Comparison of ENCODE assay signal across 1 cellular context in the genomic region with DNA sequence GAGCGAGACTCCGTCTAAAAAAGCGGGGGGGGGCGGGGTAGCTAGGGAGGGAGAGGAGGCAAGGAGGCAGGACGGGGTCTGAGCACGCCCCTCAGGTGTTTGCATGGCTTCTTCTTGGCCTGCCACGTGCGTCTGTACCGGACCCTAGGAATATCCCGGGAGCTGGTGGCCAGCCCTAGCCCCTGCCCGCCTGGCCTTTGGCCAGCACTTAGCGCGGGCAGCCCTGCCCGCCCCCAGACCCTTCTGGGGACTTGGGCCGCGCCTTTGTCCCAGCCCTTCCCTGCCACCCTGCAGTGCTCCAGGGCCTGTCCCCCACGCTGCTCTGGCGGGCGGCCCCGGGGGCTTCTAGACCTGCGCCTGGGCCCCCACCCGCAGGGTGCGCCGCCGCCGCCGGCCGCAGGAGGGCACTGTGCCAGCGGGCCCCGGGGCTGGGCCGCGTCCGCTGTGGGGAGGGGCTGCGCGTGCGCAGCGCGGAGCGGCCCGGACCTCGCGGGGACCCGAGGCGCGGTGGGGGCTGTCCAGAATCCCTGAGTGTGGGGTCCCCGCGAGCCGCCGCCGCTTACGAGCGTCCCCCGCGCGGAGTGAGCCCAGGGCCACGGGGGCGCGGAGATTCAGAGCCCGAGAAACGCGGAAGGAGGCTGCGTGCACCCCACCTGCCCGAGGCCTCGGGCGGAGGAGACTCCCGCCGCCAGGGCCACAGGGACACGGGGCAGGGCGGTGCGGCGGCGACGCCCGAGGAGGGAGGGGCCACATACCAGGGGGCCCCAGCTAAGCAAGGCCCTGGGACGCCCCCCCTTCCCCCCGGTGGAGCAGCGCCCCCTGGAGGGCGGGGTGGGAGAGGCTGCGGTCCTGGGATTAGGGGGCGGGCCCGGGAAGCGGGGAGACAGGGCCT.
TF ChIP-seq lines count a peak whose summit lies in the region.

No MANE protein-coding gene starts in this region.

TF ChIP-seq in HepG2, 621 proteins besides CTCF, POLR2A, EP300 and RAD21 (continued from another document):
- TF ChIP-seq, protein P1, sequence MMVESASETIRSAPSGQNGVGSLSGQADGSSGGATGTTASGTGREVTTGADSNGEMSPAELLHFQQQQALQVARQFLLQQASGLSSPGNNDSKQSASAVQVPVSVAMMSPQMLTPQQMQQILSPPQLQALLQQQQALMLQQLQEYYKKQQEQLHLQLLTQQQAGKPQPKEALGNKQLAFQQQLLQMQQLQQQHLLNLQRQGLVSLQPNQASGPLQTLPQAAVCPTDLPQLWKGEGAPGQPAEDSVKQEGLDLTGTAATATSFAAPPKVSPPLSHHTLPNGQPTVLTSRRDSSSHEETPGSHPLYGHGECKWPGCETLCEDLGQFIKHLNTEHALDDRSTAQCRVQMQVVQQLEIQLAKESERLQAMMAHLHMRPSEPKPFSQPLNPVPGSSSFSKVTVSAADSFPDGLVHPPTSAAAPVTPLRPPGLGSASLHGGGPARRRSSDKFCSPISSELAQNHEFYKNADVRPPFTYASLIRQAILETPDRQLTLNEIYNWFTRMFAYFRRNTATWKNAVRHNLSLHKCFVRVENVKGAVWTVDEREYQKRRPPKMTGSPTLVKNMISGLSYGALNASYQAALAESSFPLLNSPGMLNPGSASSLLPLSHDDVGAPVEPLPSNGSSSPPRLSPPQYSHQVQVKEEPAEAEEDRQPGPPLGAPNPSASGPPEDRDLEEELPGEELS (CRISPR knock-in tag; IDR thresholded peaks at IDR 0.05) = peak; percentile 44; the same call in 1 of the 2 replicates
- TF ChIP-seq ZNF775 (CRISPR knock-in tag; IDR thresholded peaks at IDR 0.05; ENCODE audit: borderline replicate concordance) (no peak), ZNF350 (CRISPR knock-in tag; IDR thresholded peaks at IDR 0.05; ENCODE audit: borderline replicate concordance, low read depth) (peak; percentile 52; the same call in 1 of the 2 replicates), SRY (CRISPR knock-in tag; IDR thresholded peaks at IDR 0.05) (peak; percentile 79; the same call in 1 of the 2 replicates), ZNF639 (CRISPR knock-in tag; conservative IDR thresholded peaks at IDR 0.05) (0 out of 2 replicates have a peak, but pooled peaks have one; percentile 18)
